Comparison of ENCODE assay signal across 20 cellular contexts in the genomic region with DNA sequence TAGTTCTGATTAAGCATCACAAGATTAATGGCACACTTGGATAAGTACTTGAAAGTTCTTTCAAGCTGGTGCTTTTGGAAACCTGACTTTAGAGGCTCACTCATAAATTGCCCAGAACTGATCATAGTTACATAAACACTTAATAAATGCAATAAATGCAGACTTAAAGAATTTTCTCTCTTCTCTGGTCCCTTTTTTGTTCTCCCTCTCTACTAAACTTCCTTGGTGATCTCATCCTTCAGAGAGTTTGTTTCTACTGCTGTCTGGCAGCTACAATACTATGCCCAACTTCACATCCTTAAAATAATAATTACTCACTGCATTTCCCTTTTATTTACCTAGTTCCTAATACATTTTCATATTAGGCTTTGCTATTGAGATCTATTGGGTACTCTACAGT.
DNase-seq lines count a peak whose midpoint lies in the region; ATAC-seq, FAIRE-seq and TF ChIP-seq lines count a peak whose summit lies in the region.
"Had no signal": no experiment of that assay in that cellular context is flagged by ENCODE, and none has a peak within 500 bp of the region (broad histone marks: within the 10 kb centered on the region; RNA-seq: fewer than 3 reads in every experiment).

No MANE protein-coding gene starts in this region.

- no peak for TF ChIP-seq POLR2A in endothelial cell of umbilical vein (IDR thresholded peaks at IDR 0.05; ENCODE audit: low read depth, low read length)

- peaks cover 11% of the 10 kb centered on the region for H3K4me1 Mint-ChIP-seq in nephron
- H3K4me1 Mint-ChIP-seq in activated CD4-positive, alpha-beta T cell treated with anti-CD3 and anti-CD28 coated beads, Interleukin-2, amount 10 ng/mL, durations not matched to agents 24 days and 14 days, result no peaks in the 10 kb centered on the region
- H3K4me1 Mint-ChIP-seq: CD4-positive, alpha-beta memory T cell; H9 had no signal

- no TSS peak for BruUV-seq in endothelial cell of umbilical vein (replicated peaks; lab: Mats Ljungman, UMichigan)

- ATAC-seq in GM19324 (IDR thresholded peaks at IDR 0.05; ENCODE audit: low FRiP score, unreplicated experiment), result no peak
- ATAC-seq: A549, GM23338, HCT116 had no signal

- FAIRE-seq in endothelial cell of umbilical vein (lab: Jason Lieb, UNC), result no peak
- FAIRE-seq: A549, GM12892, GM19239 had no signal

- POLR2A ChIA-PET in endothelial cell of umbilical vein (lab: Charles Lee), result no interaction called here

- no peaks in the 10 kb centered on the region for H3K9me3 ChIP-seq in endothelial cell of umbilical vein (replicated peaks; ENCODE audit: control insufficient read depth, insufficient read depth, low read length)
- H3K9me3 ChIP-seq: A549 had no signal

- H3K4me3 ChIP-seq in endothelial cell of umbilical vein (replicated peaks in 1 of 3; ENCODE audit: insufficient read depth in 1 of 3, low read depth in 1 of 3, low read length in 3 of 3), result no peak overlapping the region
- H3K4me3 ChIP-seq: A549, GM23338 had no signal

- H3K9me1 ChIP-seq in endothelial cell of umbilical vein (replicated peaks; ENCODE audit: control insufficient read depth, extremely low read depth, insufficient read depth, low read length), result no peaks in the 10 kb centered on the region

- no peaks in the 10 kb centered on the region for H3K27me3 Mint-ChIP-seq in nephron (ENCODE audit: low read depth)
- no peaks in the 10 kb centered on the region for H3K27me3 Mint-ChIP-seq in activated CD4-positive, alpha-beta T cell treated with anti-CD3 and anti-CD28 coated beads, Interleukin-2, amount 10 ng/mL, durations not matched to agents 24 days and 14 days

- H4K20me1 ChIP-seq in endothelial cell of umbilical vein (replicated peaks; ENCODE audit: control insufficient read depth, extremely low read depth, insufficient read depth, low read length), result no peaks in the 10 kb centered on the region

- intact Hi-C loops in endothelial cell of umbilical vein (cut with micrococcal nuclease), result loop anchor here (1.0 to 10.0 kb wide), 4 partner anchors 78 to 1414 kb away; no protein-coding TSS in a partner anchor
- intact Hi-C loops in activated CD4-positive, alpha-beta T cell treated with anti-CD3 and anti-CD28 coated beads, Interleukin-2, amount 10 ng/mL, durations not matched to agents 24 days and 14 days (cut with micrococcal nuclease), result no loop called here

- H2AFZ ChIP-seq in endothelial cell of umbilical vein (ENCODE audit: low read depth, low read length), result no peak overlapping the region
- H2AFZ ChIP-seq: GM23338 had no signal

- dilution Hi-C loops in endothelial cell of umbilical vein (cut with MboI; ENCODE audit: extremely low pct_ligation_motif_present, low sequenced_read_pairs), result no loop called here

- peak overlapping the region; percentile 59 for H3K27ac ChIP-seq in endothelial cell of umbilical vein (ENCODE audit: insufficient read depth, low read depth, low read length)
- H3K27ac ChIP-seq: A549 had no signal

- TF ChIP-seq CTCF in endothelial cell of umbilical vein (IDR thresholded peaks at IDR 0.05; ENCODE audit: extremely low read depth in 1 of 2, insufficient read depth in 1 of 2, low read depth in 1 of 2, low read length in 2 of 2), result no peak
- TF ChIP-seq CTCF in nephron (IDR thresholded peaks at IDR 0.05; ENCODE audit: unreplicated experiment in 3 of 3), result no peak

- H3K9ac ChIP-seq in endothelial cell of umbilical vein (replicated peaks; ENCODE audit: extremely low read depth, insufficient read depth, low read length), result no peak overlapping the region

- H3K9me3 Mint-ChIP-seq in nephron, result peaks cover 12% of the 10 kb centered on the region
- no peaks in the 10 kb centered on the region for H3K9me3 Mint-ChIP-seq in activated CD4-positive, alpha-beta T cell treated with anti-CD3 and anti-CD28 coated beads, Interleukin-2, amount 10 ng/mL, durations not matched to agents 24 days and 14 days

- CTCF ChIA-PET in endothelial cell of umbilical vein (lab: Charles Lee), result interaction anchor here (0.6 to 1.2 kb wide), 2 partner anchors 9 to 105 kb away, joined by 3 read pairs; no protein-coding TSS in a partner anchor

- no peaks in the 10 kb centered on the region for H3K27me3 ChIP-seq in endothelial cell of umbilical vein (ENCODE audit: control insufficient read depth in 2 of 2, insufficient read depth in 2 of 2, low read length in 2 of 2)

- H3K4me2 ChIP-seq in endothelial cell of umbilical vein (ENCODE audit: insufficient read depth, low read length), result peak overlapping the region; percentile 57
- H3K4me2 ChIP-seq: A549, GM23338 had no signal

- H3K4me1 ChIP-seq in endothelial cell of umbilical vein (ENCODE audit: control insufficient read depth, extremely low read depth, insufficient read depth, low read length), result peaks cover 30% of the 10 kb centered on the region
- H3K4me1 ChIP-seq: A549 had no signal

- H3K36me3 ChIP-seq in endothelial cell of umbilical vein (ENCODE audit: control insufficient read depth in 2 of 2, extremely low read depth in 1 of 2, insufficient read depth in 2 of 2, low read length in 2 of 2), result no peaks in the 10 kb centered on the region

- H3K4me3 Mint-ChIP-seq in nephron, result no peak overlapping the region
- H3K4me3 Mint-ChIP-seq in activated CD4-positive, alpha-beta T cell treated with anti-CD3 and anti-CD28 coated beads, Interleukin-2, amount 10 ng/mL, durations not matched to agents 24 days and 14 days, result no peak overlapping the region
- H3K4me3 Mint-ChIP-seq: CD4-positive, alpha-beta memory T cell; GM23338; H9 had no signal

- H3K36me3 Mint-ChIP-seq in nephron (ENCODE audit: low read depth), result peaks cover 4% of the 10 kb centered on the region
- H3K36me3 Mint-ChIP-seq in activated CD4-positive, alpha-beta T cell treated with anti-CD3 and anti-CD28 coated beads, Interleukin-2, amount 10 ng/mL, durations not matched to agents 24 days and 14 days (ENCODE audit: low read depth), result no peaks in the 10 kb centered on the region
- H3K36me3 Mint-ChIP-seq: CD4-positive, alpha-beta memory T cell had no signal

- peak; percentile 2 for DNase-seq in astrocyte of the hippocampus (ENCODE audit: low read depth, low spot score)
- peak; percentile 63 for DNase-seq in endothelial cell of umbilical vein (ENCODE audit: low read depth, low spot score)
- DNase-seq in activated CD4-positive, alpha-beta T cell treated with anti-CD3 and anti-CD28 coated beads, Interleukin-2, amount 10 ng/mL, durations not matched to agents 24 days and 14 days, result no peak
- no peak for DNase-seq in AG08395 (ENCODE audit: low spot score)
- DNase-seq: 8988T; ACHN; C1 segment of cervical spinal cord; Calu3; CD4-positive, alpha-beta memory T cell; COR-L47; DMS53; DMS79 treated with DMSO at 0.1 percent for 48 hours; H9 had no signal

- H3K27ac Mint-ChIP-seq in nephron, result peak overlapping the region in 2 of 3 experiments; percentile 16 to 26
- no peak overlapping the region for H3K27ac Mint-ChIP-seq in activated CD4-positive, alpha-beta T cell treated with anti-CD3 and anti-CD28 coated beads, Interleukin-2, amount 10 ng/mL, durations not matched to agents 24 days and 14 days
- H3K27ac Mint-ChIP-seq: CD4-positive, alpha-beta memory T cell; GM23338; H9 had no signal

- H3K79me2 ChIP-seq in endothelial cell of umbilical vein (ENCODE audit: control insufficient read depth, insufficient read depth, low read length), result no peaks in the 10 kb centered on the region

TF ChIP-seq in endothelial cell of umbilical vein, 7 proteins besides CTCF, POLR2A, EP300 and RAD21:
- TF ChIP-seq GATA2 (IDR thresholded peaks at IDR 0.05; ENCODE audit: insufficient read depth, insufficient read length, low read depth, low read length) (no peak), FOS (IDR thresholded peaks at IDR 0.05; ENCODE audit: borderline replicate concordance, insufficient read depth, low read length) (peak; percentile 27), JUN (IDR thresholded peaks at IDR 0.05; ENCODE audit: borderline replicate concordance, insufficient read depth, insufficient read length, low read depth) (peak; percentile 65)

Comparison
In these comparisons a context has a peak if more than half of its experiments do, and no peak if none do; other contexts are left out.
1. DNase-seq: peak in astrocyte of the hippocampus (single experiment) and endothelial cell of umbilical vein (single experiment); none in activated CD4-positive, alpha-beta T cell treated with anti-CD3 and anti-CD28 coated beads, Interleukin-2, amount 10 ng/mL, durations not matched to agents 24 days and 14 days (single experiment) and AG08395 (single experiment).